ENCODE assay signal across 23 cellular contexts in genomic region chr5:131773805-131774204, GRCh38. TPM values are rescaled to one million over a fixed set of nuclear protein-coding genes. Genes with fewer than 3 reads are reported as not detected.
DNase-seq lines count a peak whose midpoint lies in the region; ATAC-seq and TF ChIP-seq lines count a peak whose summit lies in the region.
"Had no signal": no experiment of that assay in that cellular context is flagged by ENCODE, and none has a peak within 500 bp of the region (broad histone marks: within the 10 kb centered on the region; RNA-seq: fewer than 3 reads in every experiment).

No MANE protein-coding gene starts in this region.

- no peak overlapping the region for H3K9ac ChIP-seq in PC-3 (ENCODE audit: low read length)
- H3K9ac ChIP-seq: BLaER1 treated with 17β-estradiol and CSF1 and Interleukin-3, amounts not matched to agents 10 nM and 100 nM had no signal

- ATAC-seq in PC-3 (peak; percentile 76), GM19035 (IDR thresholded peaks at IDR 0.05; ENCODE audit: unreplicated experiment) (no peak), HG02588 (IDR thresholded peaks at IDR 0.05; ENCODE audit: unreplicated experiment) (no peak)
- ATAC-seq: stimulated activated naive CD8-positive, alpha-beta T cell treated with anti-CD3 and anti-CD28 coated beads, Interleukin-15, Interleukin-2, amounts not matched to agents 100 U/mL and 50 U/mL, for 24 hours had no signal

- H3K4me2 ChIP-seq in PC-3 (ENCODE audit: low read length) = no peak overlapping the region
- H3K4me2 ChIP-seq: hepatocyte had no signal

- intact Hi-C loops in PC-3 (cut with micrococcal nuclease) = no loop called here

- no peak overlapping the region for H2AFZ ChIP-seq in PC-3 (ENCODE audit: low read length)
- H2AFZ ChIP-seq: hepatocyte had no signal

- BruUV-seq in PC-3 (replicated peaks; lab: Mats Ljungman, UMichigan) = no TSS peak

- H3K36me3 ChIP-seq in PC-3 (ENCODE audit: low read depth, low read length) = no peaks in the 10 kb centered on the region
- H3K36me3 ChIP-seq: breast epithelium, spleen had no signal

- no peaks in the 10 kb centered on the region for H3K27me3 ChIP-seq in PC-3 (ENCODE audit: low read length)
- H3K27me3 ChIP-seq: BLaER1 treated with 17β-estradiol and CSF1 and Interleukin-3, amounts not matched to agents 10 nM and 100 nM; breast epithelium; hepatocyte; spleen had no signal

- peaks cover 87% of the 10 kb centered on the region for H3K79me2 ChIP-seq in PC-3 (ENCODE audit: low read length)

- no peak overlapping the region for H3K4me3 ChIP-seq in PC-3 (ENCODE audit: low read length)
- H3K4me3 ChIP-seq: BLaER1 treated with 17β-estradiol and CSF1 and Interleukin-3, amounts not matched to agents 10 nM and 100 nM; breast epithelium; hepatocyte; spleen had no signal

- H3K4me1 ChIP-seq in PC-3 (ENCODE audit: insufficient read depth, low read length) = peaks cover 21% of the 10 kb centered on the region
- H3K4me1 ChIP-seq: breast epithelium had no signal

- H4K20me1 ChIP-seq in PC-3 (ENCODE audit: low read length) = peaks cover 21% of the 10 kb centered on the region

- POLR2A ChIA-PET in PC-3 (lab: Charles Lee; ENCODE audit: unreplicated experiment) = no interaction called here

- no peaks in the 10 kb centered on the region for H3F3A ChIP-seq in PC-3 (ENCODE audit: low read length, unreplicated experiment)

- H3K9me2 ChIP-seq in PC-3 (replicated peaks; ENCODE audit: low read length) = no peaks in the 10 kb centered on the region

- DNase-seq in PC-3 (peak; percentile 26), foreskin melanocyte (peak; percentile 90), pons (ENCODE audit: low spot score) (peak; percentile 98), GF-D8 (lab: John Stamatoyannopoulos, UW) (no peak), NCI-H187 (lab: John Stamatoyannopoulos, UW) (no peak)
- DNase-seq: activated CD4-positive, alpha-beta memory T cell treated with anti-CD3 and anti-CD28 coated beads, Interleukin-2, amount 10 ng/mL, durations not matched to agents 7 days and 5 days; activated gamma-delta T cell; DMS 273 treated with DMSO at 0.1 percent for 48 hours; NCI-H1417 treated with DMSO at 0.1 percent for 48 hours; NCI-H526; retina; RPMI8226; spleen; stimulated activated CD4-positive, alpha-beta T cell treated with anti-CD3 and anti-CD28 coated beads, Interleukin-4, amount 100 ng/mL, for 24 hours; stimulated activated naive CD8-positive, alpha-beta T cell treated with anti-CD3 and anti-CD28 coated beads, Interleukin-15, Interleukin-2, amounts not matched to agents 100 U/mL and 50 U/mL, for 24 hours; T-helper 9 cell; trophoblast cell had no signal

- CTCF ChIA-PET in PC-3 (lab: Charles Lee) = no interaction called here

- TF ChIP-seq CTCF in 22Rv1 (IDR thresholded peaks at IDR 0.05) (no peak), PC-3 (conservative IDR thresholded peaks at IDR 0.05; ENCODE audit: low read depth, low read length) (no peak)

- peak overlapping the region; percentile 84 for H3K27ac ChIP-seq in 22Rv1
- H3K27ac ChIP-seq in PC-3 (ENCODE audit: low read length) = peak overlapping the region; percentile 20; the same call in 1 of the 2 replicates
- H3K27ac ChIP-seq: BLaER1 treated with 17β-estradiol and CSF1 and Interleukin-3, amounts not matched to agents 10 nM and 100 nM; breast epithelium; hepatocyte; spleen had no signal

- no peaks in the 10 kb centered on the region for H3K9me3 ChIP-seq in PC-3 (ENCODE audit: low read length)
- H3K9me3 ChIP-seq: breast epithelium, spleen had no signal

RNA-seq across cellular contexts. Expression of gene FNIP1, which starts 23.0 kb away (rescaled TPM):
- 15.1 and 16.3 TPM in 2 replicates for total RNA-seq in PC-3 (2014; rRNA removed)

Comparison
In these comparisons a context has a peak if more than half of its experiments do, and no peak if none do; other contexts are left out.
1. DNase-seq: peak in PC-3 (single experiment), foreskin melanocyte (single experiment) and pons (single experiment); none in GF-D8 (single experiment) and NCI-H187 (0 of 2).